Comparison of ENCODE assay signal across 10 cellular contexts in the genomic region with DNA sequence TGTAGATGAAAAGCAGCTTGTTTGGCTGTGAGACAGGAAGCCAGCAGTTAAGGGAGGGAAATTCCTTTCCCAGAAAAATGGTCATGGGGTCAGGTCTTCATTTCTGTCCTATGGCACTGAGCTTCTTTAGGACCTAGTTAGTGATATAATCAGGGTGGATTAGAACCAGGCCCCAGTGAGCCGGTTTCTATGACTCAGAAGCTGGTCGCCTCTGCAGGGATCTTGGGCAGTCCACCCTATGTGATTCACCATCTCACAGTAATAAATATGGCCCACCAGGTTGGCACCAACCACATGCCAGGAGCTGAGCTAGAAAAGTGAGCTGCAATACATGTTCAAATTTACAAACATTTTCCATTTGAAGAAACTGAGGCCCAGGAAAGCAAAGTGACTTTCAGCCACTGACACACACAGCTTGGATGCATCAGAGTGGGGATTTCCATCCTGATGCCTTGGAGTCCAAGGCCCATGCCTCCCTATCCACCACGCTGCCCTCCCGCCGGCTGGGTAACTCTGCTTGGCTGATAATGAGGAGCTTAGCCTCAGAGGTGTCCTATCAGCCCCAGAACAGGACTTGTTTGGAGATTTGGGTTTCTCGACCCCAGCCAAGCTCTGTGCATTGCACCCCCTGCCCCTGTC. TPM values are rescaled to one million over a fixed set of nuclear protein-coding genes. Genes with fewer than 3 reads are reported as not detected.
DNase-seq lines count a peak whose midpoint lies in the region; ATAC-seq and TF ChIP-seq lines count a peak whose summit lies in the region.
"Had no signal": no experiment of that assay in that cellular context is flagged by ENCODE, and none has a peak within 500 bp of the region (broad histone marks: within the 10 kb centered on the region; RNA-seq: fewer than 3 reads in every experiment).

No MANE protein-coding gene starts in this region.

- in situ Hi-C loops in mammary epithelial cell (cut with MboI; ENCODE audit: low sequenced_read_pairs in 2 of 2) = no loop called here

- H3K4me1 ChIP-seq in OCI-LY3 (ENCODE audit: low read length) = peaks cover 85% of the 10 kb centered on the region
- no peaks in the 10 kb centered on the region for H3K4me1 ChIP-seq in mammary epithelial cell (ENCODE audit: insufficient read depth, low read length)
- H3K4me1 ChIP-seq in skeletal muscle satellite cell (ENCODE audit: control insufficient read depth, insufficient read depth, low read length) = peaks cover 38% of the 10 kb centered on the region
- H3K4me1 ChIP-seq: uterus had no signal

- H3K9ac ChIP-seq in OCI-LY3 (ENCODE audit: low read length) (no peak overlapping the region), mammary epithelial cell (ENCODE audit: insufficient read depth, low read length) (no peak overlapping the region), skeletal muscle satellite cell (ENCODE audit: low read depth, low read length) (no peak overlapping the region)

- H3K27ac ChIP-seq in OCI-LY3 (ENCODE audit: low read length) (peak overlapping the region; percentile 92), mammary epithelial cell (ENCODE audit: insufficient read depth, low read depth, low read length) (no peak overlapping the region)
- H3K27ac ChIP-seq: uterus had no signal

- BruUV-seq in mammary epithelial cell (replicated peaks; lab: Mats Ljungman, UMichigan) = no TSS peak

- H3K36me3 ChIP-seq in OCI-LY3 (replicated peaks; ENCODE audit: low read depth, low read length) (peaks cover 69% of the 10 kb centered on the region), mammary epithelial cell (ENCODE audit: insufficient read depth, low read length) (peaks cover 10% of the 10 kb centered on the region), skeletal muscle satellite cell (ENCODE audit: insufficient read depth, low read length) (peaks cover 24% of the 10 kb centered on the region)
- H3K36me3 ChIP-seq: uterus had no signal

- DNase-seq in activated CD4-positive, alpha-beta T cell treated with anti-CD3 and anti-CD28 coated beads for 48 hours = peak; percentile 49
- no peak for DNase-seq in activated CD4-positive, alpha-beta T cell treated with anti-CD3 and anti-CD28 coated beads for 1 hour
- peak; percentile 37 for DNase-seq in mammary epithelial cell
- no peak for DNase-seq in DMS153 treated with DMSO at 0.1 percent for 48 hours (lab: John Stamatoyannopoulos, UW; ENCODE audit: unreplicated experiment)
- DNase-seq in anterior cingulate cortex (lab: John Stamatoyannopoulos, UW) = no peak
- DNase-seq: midbrain, uterus had no signal

- no peak for ATAC-seq in HG03039 (IDR thresholded peaks at IDR 0.05; ENCODE audit: unreplicated experiment)

- H2AFZ ChIP-seq in OCI-LY3 (ENCODE audit: low read depth, low read length) (no peak overlapping the region), mammary epithelial cell (ENCODE audit: low read depth, low read length) (no peak overlapping the region)

- H3K9me3 ChIP-seq in OCI-LY3 (ENCODE audit: insufficient read depth, low read length) = no peaks in the 10 kb centered on the region
- H3K9me3 ChIP-seq in mammary epithelial cell (replicated peaks; ENCODE audit: insufficient read depth, low read length) = no peaks in the 10 kb centered on the region
- H3K9me3 ChIP-seq in skeletal muscle satellite cell (replicated peaks; ENCODE audit: low read length) = no peaks in the 10 kb centered on the region
- H3K9me3 ChIP-seq: uterus had no signal

- H3K27me3 ChIP-seq in OCI-LY3 (ENCODE audit: low read depth, low read length) = no peaks in the 10 kb centered on the region
- H3K27me3 ChIP-seq in mammary epithelial cell (ENCODE audit: insufficient read depth, low read length) = no peaks in the 10 kb centered on the region
- H3K27me3 ChIP-seq in skeletal muscle satellite cell (ENCODE audit: control insufficient read depth, insufficient read depth, low read length) = no peaks in the 10 kb centered on the region
- H3K27me3 ChIP-seq: uterus had no signal

- whole genome bisulfite sequencing in mammary epithelial cell (ENCODE audit: low coverage, missing lambda C conversion rate) = 76% methylated on average over 2 of the region's 6 CpGs

- dilution Hi-C loops in mammary epithelial cell (cut with HindIII; ENCODE audit: low sequenced_read_pairs) = no loop called here

- H3K4me3 ChIP-seq in OCI-LY3 (ENCODE audit: low read length) (no peak overlapping the region), mammary epithelial cell (replicated peaks in 1 of 3; ENCODE audit: insufficient read depth in 1 of 3, low read depth in 2 of 3, low read length in 3 of 3) (no peak overlapping the region), skeletal muscle satellite cell (ENCODE audit: low read length) (no peak overlapping the region)
- H3K4me3 ChIP-seq: uterus had no signal

- intact Hi-C loops in mammary epithelial cell (cut with micrococcal nuclease) = no loop called here

- H3K4me2 ChIP-seq in OCI-LY3 (ENCODE audit: low read length) (no peak overlapping the region), mammary epithelial cell (ENCODE audit: insufficient read depth, low read depth, low read length) (no peak overlapping the region), skeletal muscle satellite cell (ENCODE audit: low read length) (peak overlapping the region; percentile 40)

- H4K20me1 ChIP-seq in OCI-LY3 (ENCODE audit: insufficient read depth, low read length) (no peaks in the 10 kb centered on the region), mammary epithelial cell (ENCODE audit: insufficient read depth, low read length) (no peaks in the 10 kb centered on the region)

- CTCF ChIA-PET in mammary epithelial cell (lab: Charles Lee; ENCODE audit: low non-redundant PET) = no interaction called here

- TF ChIP-seq CTCF in OCI-LY3 (IDR thresholded peaks at IDR 0.05; ENCODE audit: low read depth, low read length) (no peak), mammary epithelial cell (conservative IDR thresholded peaks at IDR 0.05 in 1 of 2, IDR thresholded peaks at IDR 0.05 in 1 of 2; ENCODE audit: extremely low read depth in 1 of 2, insufficient read depth in 1 of 2, low read depth in 1 of 2, low read length in 2 of 2) (no peak)

- H3K79me2 ChIP-seq in OCI-LY3 (ENCODE audit: low read length) (peaks cover 10% of the 10 kb centered on the region), mammary epithelial cell (ENCODE audit: insufficient read depth, low read length) (no peaks in the 10 kb centered on the region)

RNA-seq across cellular contexts. Expression of a gene that starts 42.0 kb away (rescaled TPM):
- 100 to 1,000 TPM in 1 of 2 donors, 10 to 100 TPM in 1; 38.8 to 309 TPM for total RNA-seq in mammary epithelial cell
- 232 TPM for polyA plus RNA-seq in mammary epithelial cell
- 109 TPM for polyA minus RNA-seq in mammary epithelial cell
- 18.3 and 50.5 TPM in 2 replicates for total RNA-seq in skeletal muscle satellite cell (2012; rRNA removed)

Comparison
In these comparisons a context has a peak if more than half of its experiments do, and no peak if none do; other contexts are left out.
1. DNase-seq: peak in activated CD4-positive, alpha-beta T cell treated with anti-CD3 and anti-CD28 coated beads for 48 hours (single experiment) and mammary epithelial cell (single experiment); none in activated CD4-positive, alpha-beta T cell treated with anti-CD3 and anti-CD28 coated beads for 1 hour (single experiment), DMS153 treated with DMSO at 0.1 percent for 48 hours (single experiment) and anterior cingulate cortex (0 of 58).